22 cellular contexts compared by ENCODE assay signal in genomic region chr4:142698541-142698940, GRCh38.
DNase-seq lines count a peak whose midpoint lies in the region; ATAC-seq and TF ChIP-seq lines count a peak whose summit lies in the region.
"Had no signal": no experiment of that assay in that cellular context is flagged by ENCODE, and none has a peak within 500 bp of the region (broad histone marks: within the 10 kb centered on the region; RNA-seq: fewer than 3 reads in every experiment).

No MANE protein-coding gene starts in this region.

- 88 to 93% methylated on average over 1 of the region's 1 CpG for WGBS in esophagus squamous epithelium, 2 donors

- intact Hi-C loops in esophagus squamous epithelium (cut with DNase I) = no loop called here

- peaks cover 0 to 6% of the 10 kb centered on the region in 2 donors for H3K36me3 Mint-ChIP-seq in activated T-cell treated with anti-CD3 and anti-CD28 coated beads, Interleukin-2, amount 50 U/mL, for 72 hours (ENCODE audit: insufficient read depth in 2 of 2)
- H3K36me3 Mint-ChIP-seq in T-cell = peaks cover 6% of the 10 kb centered on the region
- peaks cover 21% of the 10 kb centered on the region for H3K36me3 Mint-ChIP-seq in activated naive CD8-positive, alpha-beta T cell treated with anti-CD3 and anti-CD28 coated beads for 36 hours
- H3K36me3 Mint-ChIP-seq: natural killer cell treated with Interleukin-12 subunit alpha and Interleukin-12 subunit beta and Interleukin-15 and Interleukin-18, amount 100 ng/mL, for 72 hours had no signal

- TF ChIP-seq POLR2A in esophagus squamous epithelium (IDR thresholded peaks at IDR 0.05) = no peak

- peak overlapping the region; percentile 9 to 13 for H3K4me3 Mint-ChIP-seq in activated T-cell treated with anti-CD3 and anti-CD28 coated beads, Interleukin-2, amount 50 U/mL, for 72 hours
- peak overlapping the region in 1 of 3 donors; percentile 35 for H3K4me3 Mint-ChIP-seq in T-cell
- no peak overlapping the region for H3K4me3 Mint-ChIP-seq in activated naive CD8-positive, alpha-beta T cell treated with anti-CD3 and anti-CD28 coated beads for 36 hours
- H3K4me3 Mint-ChIP-seq: endodermal cell; natural killer cell treated with Interleukin-12 subunit alpha and Interleukin-12 subunit beta and Interleukin-15 and Interleukin-18, amount 100 ng/mL, for 72 hours; T-helper 1 cell treated with Interleukin-12 subunit alpha and Interleukin-12 subunit beta and Interleukin-4 antibody, amounts not matched to agents 30 μg/mL and 1 μg/mL, for 36 hours had no signal

- TF ChIP-seq CTCF in GM10266 (IDR thresholded peaks at IDR 0.05; ENCODE audit: control insufficient read depth, insufficient read depth, low read depth, missing control alignments) (no peak), esophagus squamous epithelium (IDR thresholded peaks at IDR 0.05) (no peak)

- peaks cover 0 to 5% of the 10 kb centered on the region in 2 donors for H3K9me3 Mint-ChIP-seq in activated T-cell treated with anti-CD3 and anti-CD28 coated beads, Interleukin-2, amount 50 U/mL, for 72 hours
- H3K9me3 Mint-ChIP-seq in T-cell = peaks cover 0 to 8% (median 7%) of the 10 kb centered on the region in 3 donors
- H3K9me3 Mint-ChIP-seq in activated naive CD8-positive, alpha-beta T cell treated with anti-CD3 and anti-CD28 coated beads for 36 hours = peaks cover 6% of the 10 kb centered on the region
- H3K9me3 Mint-ChIP-seq: endodermal cell; natural killer cell treated with Interleukin-12 subunit alpha and Interleukin-12 subunit beta and Interleukin-15 and Interleukin-18, amount 100 ng/mL, for 72 hours had no signal

- no peaks in the 10 kb centered on the region for H3K9me3 ChIP-seq in esophagus squamous epithelium
- H3K9me3 ChIP-seq: BE2C, suprapubic skin, uterus had no signal

- H3K27ac ChIP-seq in esophagus squamous epithelium = no peak overlapping the region
- H3K27ac ChIP-seq: suprapubic skin, uterus had no signal

- H3K4me1 ChIP-seq in esophagus squamous epithelium = no peaks in the 10 kb centered on the region
- H3K4me1 ChIP-seq: BE2C, suprapubic skin, uterus had no signal

- no peaks in the 10 kb centered on the region for H3K27me3 Mint-ChIP-seq in activated T-cell treated with anti-CD3 and anti-CD28 coated beads, Interleukin-2, amount 50 U/mL, for 72 hours (ENCODE audit: low read depth)
- no peaks in the 10 kb centered on the region for H3K27me3 Mint-ChIP-seq in T-cell
- no peaks in the 10 kb centered on the region for H3K27me3 Mint-ChIP-seq in activated naive CD8-positive, alpha-beta T cell treated with anti-CD3 and anti-CD28 coated beads for 36 hours
- H3K27me3 Mint-ChIP-seq: natural killer cell treated with Interleukin-12 subunit alpha and Interleukin-12 subunit beta and Interleukin-15 and Interleukin-18, amount 100 ng/mL, for 72 hours had no signal

- H3K36me3 ChIP-seq in esophagus squamous epithelium = no peaks in the 10 kb centered on the region
- H3K36me3 ChIP-seq: BE2C, suprapubic skin, uterus had no signal

- POLR2A ChIA-PET in T-cell (lab: Charles Lee) = interaction anchor here in 1 of 2 donors (0.6 to 1.0 kb wide), 3 partner anchors 58 to 291 kb away, joined by 3 to 4 read pairs (median 3); no protein-coding TSS in a partner anchor

- H3K27me3 ChIP-seq in esophagus squamous epithelium = no peaks in the 10 kb centered on the region
- H3K27me3 ChIP-seq: BE2C, suprapubic skin, uterus had no signal

- H3K4me1 Mint-ChIP-seq in activated T-cell treated with anti-CD3 and anti-CD28 coated beads, Interleukin-2, amount 50 U/mL, for 72 hours (ENCODE audit: low read depth) = peaks cover 55% of the 10 kb centered on the region
- peaks cover 59 to 70% (median 70%) of the 10 kb centered on the region in 3 donors for H3K4me1 Mint-ChIP-seq in T-cell
- peaks cover 58% of the 10 kb centered on the region for H3K4me1 Mint-ChIP-seq in activated naive CD8-positive, alpha-beta T cell treated with anti-CD3 and anti-CD28 coated beads for 36 hours
- H3K4me1 Mint-ChIP-seq: endodermal cell had no signal

- ATAC-seq in activated T-cell treated with anti-CD3 and anti-CD28 coated beads, Interleukin-2, amount 50 U/mL, for 72 hours (replicated peaks in 1 of 2) = peak in 1 of 2 donors; percentile 31
- no peak for ATAC-seq in T-cell (replicated peaks in 1 of 4)
- ATAC-seq in stimulated activated naive CD8-positive, alpha-beta T cell treated with anti-CD3 and anti-CD28 coated beads, Interleukin-15, Interleukin-2, amounts not matched to agents 100 U/mL and 50 U/mL, for 24 hours = no peak
- ATAC-seq: HepG2; left ventricle myocardium superior; natural killer cell treated with Interleukin-12 subunit alpha and Interleukin-12 subunit beta and Interleukin-15 and Interleukin-18, amount 100 ng/mL, for 72 hours had no signal

- DNase-seq in activated T-cell treated with anti-CD3 and anti-CD28 coated beads, Interleukin-2, amount 50 U/mL, for 72 hours = no peak
- DNase-seq in activated T-cell treated with anti-CD3 and anti-CD28 coated beads, Interleukin-2, amount 50 U/mL, for 48 hours = no peak
- DNase-seq in T-cell = peak in 1 of 34 experiments; percentile 6
- DNase-seq in activated naive CD8-positive, alpha-beta T cell treated with anti-CD3 and anti-CD28 coated beads for 36 hours = no peak
- peak; percentile 11 for DNase-seq in stimulated activated naive CD8-positive, alpha-beta T cell treated with anti-CD3 and anti-CD28 coated beads, Interleukin-15, Interleukin-2, amounts not matched to agents 100 U/mL and 50 U/mL, for 24 hours
- no peak for DNase-seq in GM10266 (ENCODE audit: extremely low spot score)
- DNase-seq in esophagus squamous epithelium (lab: John Stamatoyannopoulos, UW) = no peak
- no peak for DNase-seq in EL
- DNase-seq: amygdala; BE2C; cortex of kidney; endodermal cell; left ventricle myocardium superior; midbrain; NCI-H1694 treated with DMSO at 0.1 percent for 48 hours; stimulated activated CD4-positive, alpha-beta T cell treated with anti-CD3 and anti-CD28 coated beads, Interleukin-2, amount 100 ng/mL, for 24 hours; uterus had no signal

- CTCF ChIA-PET in T-cell (lab: Charles Lee) = no interaction called here

- peak overlapping the region; percentile 66 for H3K27ac Mint-ChIP-seq in activated T-cell treated with anti-CD3 and anti-CD28 coated beads, Interleukin-2, amount 50 U/mL, for 72 hours
- peak overlapping the region; percentile 98 to 99 for H3K27ac Mint-ChIP-seq in T-cell
- H3K27ac Mint-ChIP-seq in activated naive CD8-positive, alpha-beta T cell treated with anti-CD3 and anti-CD28 coated beads for 36 hours = peak overlapping the region; percentile 46
- H3K27ac Mint-ChIP-seq: endodermal cell; natural killer cell treated with Interleukin-12 subunit alpha and Interleukin-12 subunit beta and Interleukin-15 and Interleukin-18, amount 100 ng/mL, for 72 hours; T-helper 1 cell treated with Interleukin-12 subunit alpha and Interleukin-12 subunit beta and Interleukin-4 antibody, amounts not matched to agents 30 μg/mL and 1 μg/mL, for 36 hours had no signal

- no peak overlapping the region for H3K4me3 ChIP-seq in esophagus squamous epithelium
- H3K4me3 ChIP-seq: smooth muscle cell, suprapubic skin, uterus had no signal

Comparison
In these comparisons a context has a peak if more than half of its experiments do, and no peak if none do; other contexts are left out.
1. H3K27ac Mint-ChIP-seq: peak in every context shown above with its lines; median percentile 98 in T-cell; 66 in activated T-cell treated with anti-CD3 and anti-CD28 coated beads, Interleukin-2, amount 50 U/mL, for 72 hours; 46 in activated naive CD8-positive, alpha-beta T cell treated with anti-CD3 and anti-CD28 coated beads for 36 hours.